18 cellular contexts compared by ENCODE assay signal in the genomic region with DNA sequence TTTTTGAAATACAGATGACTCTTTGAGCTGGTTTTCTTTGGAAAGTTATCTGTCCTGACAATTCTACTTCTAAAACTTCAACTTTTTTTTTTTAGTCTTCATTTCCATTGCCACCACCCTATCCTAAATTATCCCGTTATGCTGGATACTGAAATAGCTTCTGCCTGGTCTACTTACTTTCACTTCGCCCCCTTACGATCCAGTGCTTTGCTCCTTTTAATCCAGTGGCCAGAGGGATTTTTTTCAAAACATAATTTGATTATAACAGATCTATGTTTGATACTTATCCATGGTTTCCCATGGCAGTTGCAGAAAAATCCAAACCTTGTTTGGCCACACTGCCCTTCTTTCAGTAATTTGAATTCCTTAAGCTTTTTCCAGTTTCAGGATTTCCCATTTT. TPM values are rescaled to one million over a fixed set of nuclear protein-coding genes. Genes with fewer than 3 reads are reported as not detected.
DNase-seq lines count a peak whose midpoint lies in the region; ATAC-seq and TF ChIP-seq lines count a peak whose summit lies in the region.
"Had no signal": no experiment of that assay in that cellular context is flagged by ENCODE, and none has a peak within 500 bp of the region (broad histone marks: within the 10 kb centered on the region; RNA-seq: fewer than 3 reads in every experiment).

No MANE protein-coding gene starts in this region.

- H3K36me3 ChIP-seq in suprapubic skin = no peaks in the 10 kb centered on the region

- no peak for ATAC-seq in activated T-cell treated with anti-CD3 and anti-CD28 coated beads, Interleukin-2, amount 50 U/mL, for 72 hours (replicated peaks in 1 of 2)
- ATAC-seq in activated T-helper 17 cell treated with anti-CD3 and anti-CD28 coated beads, Interleukin-2, amount 50 U/mL, for 72 hours (replicated peaks) = no peak
- no peak for ATAC-seq in memory B cell (ENCODE audit: low read depth)
- no peak for ATAC-seq in GM18873 (IDR thresholded peaks at IDR 0.05; ENCODE audit: low FRiP score, unreplicated experiment)
- no peak for ATAC-seq in foreskin keratinocyte
- ATAC-seq: stimulated activated naive B cell treated with anti-CD40 and anti-IgM and Interleukin-4, amounts not matched to agents 10 μg/mL and 1 μg/mL and 100 μg/mL, for 72 hours had no signal

- peaks cover 58% of the 10 kb centered on the region for H3K4me1 Mint-ChIP-seq in activated T-cell treated with anti-CD3 and anti-CD28 coated beads, Interleukin-2, amount 50 U/mL, for 72 hours (ENCODE audit: low read depth)
- peaks cover 24% of the 10 kb centered on the region for H3K4me1 Mint-ChIP-seq in activated T-helper 17 cell treated with anti-CD3 and anti-CD28 coated beads, Interleukin-2, amount 50 U/mL, for 72 hours
- H3K4me1 Mint-ChIP-seq in memory B cell = peaks cover 21% of the 10 kb centered on the region

- peak overlapping the region; percentile 88 for H3K27ac Mint-ChIP-seq in activated T-cell treated with anti-CD3 and anti-CD28 coated beads, Interleukin-2, amount 50 U/mL, for 72 hours
- peak overlapping the region; percentile 70 for H3K27ac Mint-ChIP-seq in activated T-helper 17 cell treated with anti-CD3 and anti-CD28 coated beads, Interleukin-2, amount 50 U/mL, for 72 hours
- peak overlapping the region; percentile 79 for H3K27ac Mint-ChIP-seq in memory B cell
- H3K27ac Mint-ChIP-seq: stimulated activated naive B cell treated with anti-CD40 and anti-IgM and Interleukin-4, amounts not matched to agents 10 μg/mL and 1 μg/mL and 100 μg/mL, for 72 hours had no signal

- peak overlapping the region in 1 of 2 donors; percentile 61 for H3K4me3 Mint-ChIP-seq in activated T-cell treated with anti-CD3 and anti-CD28 coated beads, Interleukin-2, amount 50 U/mL, for 72 hours
- no peak overlapping the region for H3K4me3 Mint-ChIP-seq in activated T-helper 17 cell treated with anti-CD3 and anti-CD28 coated beads, Interleukin-2, amount 50 U/mL, for 72 hours
- H3K4me3 Mint-ChIP-seq in memory B cell = no peak overlapping the region
- H3K4me3 Mint-ChIP-seq: activated CD4-positive, alpha-beta T cell treated with anti-CD3 and anti-CD28 coated beads, Interleukin-2, amount 10 ng/mL, durations not matched to agents 24 days and 14 days; stimulated activated naive B cell treated with anti-CD40 and anti-IgM and Interleukin-4, amounts not matched to agents 10 μg/mL and 1 μg/mL and 100 μg/mL, for 72 hours; T-helper 1 cell treated with Interleukin-12 subunit alpha and Interleukin-12 subunit beta and Interleukin-4 antibody, amounts not matched to agents 30 μg/mL and 1 μg/mL, for 36 hours had no signal

- H3K27me3 Mint-ChIP-seq in activated T-cell treated with anti-CD3 and anti-CD28 coated beads, Interleukin-2, amount 50 U/mL, for 72 hours (ENCODE audit: low read depth) = no peaks in the 10 kb centered on the region
- no peaks in the 10 kb centered on the region for H3K27me3 Mint-ChIP-seq in activated T-helper 17 cell treated with anti-CD3 and anti-CD28 coated beads, Interleukin-2, amount 50 U/mL, for 72 hours
- no peaks in the 10 kb centered on the region for H3K27me3 Mint-ChIP-seq in memory B cell
- H3K27me3 Mint-ChIP-seq: activated CD4-positive, alpha-beta T cell treated with anti-CD3 and anti-CD28 coated beads, Interleukin-2, amount 10 ng/mL, durations not matched to agents 24 days and 14 days; stimulated activated naive B cell treated with anti-CD40 and anti-IgM and Interleukin-4, amounts not matched to agents 10 μg/mL and 1 μg/mL and 100 μg/mL, for 72 hours had no signal

- DNase-seq in activated T-cell treated with anti-CD3 and anti-CD28 coated beads, Interleukin-2, amount 50 U/mL, for 72 hours = no peak
- no peak for DNase-seq in activated T-cell treated with anti-CD3 and anti-CD28 coated beads, Interleukin-2, amount 50 U/mL, for 1 hour
- no peak for DNase-seq in memory B cell (ENCODE audit: low spot score in 2 of 2)
- DNase-seq in suprapubic skin (ENCODE audit: low spot score in 2 of 2) = no peak
- no peak for DNase-seq in epidermal melanocyte (ENCODE audit: insufficient read length, low spot score)
- no peak for DNase-seq in foreskin keratinocyte
- DNase-seq: activated CD4-positive, alpha-beta T cell treated with anti-CD3 and anti-CD28 coated beads, Interleukin-2, amount 10 ng/mL, durations not matched to agents 24 days and 14 days; effector CD8-positive, alpha-beta T cell; Karpas-422; NCI-H1436 treated with DMSO at 0.1 percent for 48 hours; NCI-H526; retina; stimulated activated CD4-positive, alpha-beta T cell treated with anti-CD3 and anti-CD28 coated beads, Interleukin-4, amount 100 ng/mL, for 24 hours; stimulated activated naive B cell treated with anti-CD40 and anti-IgM and Interleukin-4, amounts not matched to agents 10 μg/mL and 1 μg/mL and 100 μg/mL, for 72 hours had no signal

- no peak overlapping the region for H3K27ac ChIP-seq in suprapubic skin
- H3K27ac ChIP-seq in foreskin keratinocyte = no peak overlapping the region

- H3K4me1 ChIP-seq in suprapubic skin = peaks cover 8% of the 10 kb centered on the region
- no peaks in the 10 kb centered on the region for H3K4me1 ChIP-seq in foreskin keratinocyte

- no peak for TF ChIP-seq EP300 in suprapubic skin (IDR thresholded peaks at IDR 0.05)

- peaks cover 0 to 17% of the 10 kb centered on the region in 2 donors for H3K36me3 Mint-ChIP-seq in activated T-cell treated with anti-CD3 and anti-CD28 coated beads, Interleukin-2, amount 50 U/mL, for 72 hours (ENCODE audit: insufficient read depth in 2 of 2)
- H3K36me3 Mint-ChIP-seq in activated T-helper 17 cell treated with anti-CD3 and anti-CD28 coated beads, Interleukin-2, amount 50 U/mL, for 72 hours (ENCODE audit: low read depth) = peaks cover 93% of the 10 kb centered on the region
- peaks cover 4% of the 10 kb centered on the region for H3K36me3 Mint-ChIP-seq in memory B cell

- H3K27me3 ChIP-seq in suprapubic skin (no peaks in the 10 kb centered on the region), foreskin keratinocyte (no peaks in the 10 kb centered on the region)

- H3K4me3 ChIP-seq in suprapubic skin = peak overlapping the region; percentile 8

- no peaks in the 10 kb centered on the region for H3K9me3 ChIP-seq in suprapubic skin

- no peaks in the 10 kb centered on the region for H3K9me3 Mint-ChIP-seq in activated T-cell treated with anti-CD3 and anti-CD28 coated beads, Interleukin-2, amount 50 U/mL, for 72 hours
- no peaks in the 10 kb centered on the region for H3K9me3 Mint-ChIP-seq in activated T-helper 17 cell treated with anti-CD3 and anti-CD28 coated beads, Interleukin-2, amount 50 U/mL, for 72 hours
- no peaks in the 10 kb centered on the region for H3K9me3 Mint-ChIP-seq in memory B cell
- H3K9me3 Mint-ChIP-seq: activated CD4-positive, alpha-beta T cell treated with anti-CD3 and anti-CD28 coated beads, Interleukin-2, amount 10 ng/mL, durations not matched to agents 24 days and 14 days; activated T-helper 2 cell treated with anti-CD3 and anti-CD28 coated beads, Interferon-gamma antibody, Interleukin-2, Interleukin-4, amounts not matched to agents 10 μg/mL and 5 μg/mL and 100 μg/mL, durations not matched to agents 14 hours and 24 hours and 36 hours; stimulated activated naive B cell treated with anti-CD40 and anti-IgM and Interleukin-4, amounts not matched to agents 10 μg/mL and 1 μg/mL and 100 μg/mL, for 72 hours; T-helper 1 cell treated with Interleukin-12 subunit alpha and Interleukin-12 subunit beta and Interleukin-4 antibody, amounts not matched to agents 30 μg/mL and 1 μg/mL, for 36 hours had no signal

- WGBS in suprapubic skin = 40% methylated on average over 3 of the region's 3 CpGs

- TF ChIP-seq CTCF in suprapubic skin (IDR thresholded peaks at IDR 0.05) = no peak
- TF ChIP-seq CTCF in foreskin keratinocyte (conservative IDR thresholded peaks at IDR 0.05) = no peak

- TF ChIP-seq POLR2A in suprapubic skin (IDR thresholded peaks at IDR 0.05) = no peak

RNA-seq across cellular contexts. Expression of a gene that starts 27.4 kb away (rescaled TPM):
- total RNA-seq in activated T-cell treated with anti-CD3 and anti-CD28 coated beads, Interleukin-2, amount 50 U/mL, for 72 hours = 100 to 1,000 TPM; 158 to 168 TPM
- 100 to 1,000 TPM; 164 to 232 TPM for total RNA-seq in activated T-helper 17 cell treated with anti-CD3 and anti-CD28 coated beads, Interleukin-2, amount 50 U/mL, for 72 hours
- 100 to 1,000 TPM in 1 of 4 donors, 10 to 100 TPM in 3; 43.2 to 143 (median 71.8) TPM for total RNA-seq in suprapubic skin
- total RNA-seq in foreskin keratinocyte = 28.2 and 31.7 TPM in 2 replicates
- polyA plus RNA-seq in foreskin keratinocyte = 11.7 and 12.8 TPM in 2 replicates
